In genomic region chr6:66900081-66900770, GRCh38 we compare ENCODE assay signal across 15 cellular contexts.
"Had no signal": no experiment of that assay in that cellular context is flagged by ENCODE, and none has a peak within 500 bp of the region (broad histone marks: within the 10 kb centered on the region; RNA-seq: fewer than 3 reads in every experiment).

No MANE protein-coding gene starts in this region.

- H3K4me3 ChIP-seq: cardiac muscle cell, gastroesophageal sphincter, heart right ventricle, lower lobe of right lung, pancreas had no signal

- H3K27ac Mint-ChIP-seq: activated B cell treated with CpG ODN at 0.5 μM for 24 hours; activated CD4-positive, alpha-beta T cell treated with anti-CD3 and anti-CD28 coated beads, Interleukin-2, amount 10 ng/mL, durations not matched to agents 24 days and 14 days; activated naive CD8-positive, alpha-beta T cell treated with anti-CD3 and anti-CD28 coated beads for 36 hours; mesothelial cell of epicardium; stimulated activated effector memory CD8-positive, alpha-beta T cell treated with anti-CD3 and anti-CD28 coated beads, Interleukin-12 subunit alpha, Interleukin-12 subunit beta, amount 100 ng/mL, for 72 hours had no signal

- H3K27ac ChIP-seq: cardiac muscle cell, gastroesophageal sphincter, heart right ventricle, lower lobe of right lung, pancreas had no signal

- DNase-seq: activated B cell treated with CpG ODN at 0.5 μM for 24 hours; activated CD4-positive, alpha-beta T cell treated with anti-CD3 and anti-CD28 coated beads, Interleukin-2, amount 10 ng/mL, durations not matched to agents 24 days and 14 days; activated CD8-positive, alpha-beta memory T cell treated with anti-CD3 and anti-CD28 coated beads, Interleukin-2, amount 50 U/mL, for 48 hours; activated naive CD8-positive, alpha-beta T cell treated with anti-CD3 and anti-CD28 coated beads for 36 hours; heart right ventricle; left colon; lower lobe of right lung; pancreas; SW 1271 had no signal

- H3K9me3 ChIP-seq: gastroesophageal sphincter, lower lobe of right lung, pancreas had no signal

- H3K27me3 Mint-ChIP-seq: activated B cell treated with CpG ODN at 0.5 μM for 24 hours; activated CD4-positive, alpha-beta T cell treated with anti-CD3 and anti-CD28 coated beads, Interleukin-2, amount 10 ng/mL, durations not matched to agents 24 days and 14 days; activated naive CD8-positive, alpha-beta T cell treated with anti-CD3 and anti-CD28 coated beads for 36 hours had no signal

- H3K4me1 ChIP-seq: gastroesophageal sphincter, heart right ventricle, lower lobe of right lung, pancreas had no signal

- ATAC-seq: esophagus mucosa; gastroesophageal sphincter; heart right ventricle; left colon; lower lobe of right lung; pancreas; stimulated activated effector memory CD8-positive, alpha-beta T cell treated with anti-CD3 and anti-CD28 coated beads, Interleukin-12 subunit alpha, Interleukin-12 subunit beta, amount 100 ng/mL, for 72 hours had no signal

- H3K4me3 Mint-ChIP-seq: activated B cell treated with CpG ODN at 0.5 μM for 24 hours; activated CD4-positive, alpha-beta T cell treated with anti-CD3 and anti-CD28 coated beads, Interleukin-2, amount 10 ng/mL, durations not matched to agents 24 days and 14 days; activated naive CD8-positive, alpha-beta T cell treated with anti-CD3 and anti-CD28 coated beads for 36 hours; mesothelial cell of epicardium; neural crest cell; stimulated activated effector memory CD8-positive, alpha-beta T cell treated with anti-CD3 and anti-CD28 coated beads, Interleukin-12 subunit alpha, Interleukin-12 subunit beta, amount 100 ng/mL, for 72 hours had no signal

- H3K4me1 Mint-ChIP-seq: activated B cell treated with CpG ODN at 0.5 μM for 24 hours; activated CD4-positive, alpha-beta T cell treated with anti-CD3 and anti-CD28 coated beads, Interleukin-2, amount 10 ng/mL, durations not matched to agents 24 days and 14 days; activated naive CD8-positive, alpha-beta T cell treated with anti-CD3 and anti-CD28 coated beads for 36 hours; mesothelial cell of epicardium; stimulated activated effector memory CD8-positive, alpha-beta T cell treated with anti-CD3 and anti-CD28 coated beads, Interleukin-12 subunit alpha, Interleukin-12 subunit beta, amount 100 ng/mL, for 72 hours had no signal

- H3K36me3 Mint-ChIP-seq: activated naive CD8-positive, alpha-beta T cell treated with anti-CD3 and anti-CD28 coated beads for 36 hours; mesothelial cell of epicardium; stimulated activated effector memory CD8-positive, alpha-beta T cell treated with anti-CD3 and anti-CD28 coated beads, Interleukin-12 subunit alpha, Interleukin-12 subunit beta, amount 100 ng/mL, for 72 hours had no signal

- H3K27me3 ChIP-seq: cardiac muscle cell, gastroesophageal sphincter, heart right ventricle, pancreas had no signal
